In the genomic region with DNA sequence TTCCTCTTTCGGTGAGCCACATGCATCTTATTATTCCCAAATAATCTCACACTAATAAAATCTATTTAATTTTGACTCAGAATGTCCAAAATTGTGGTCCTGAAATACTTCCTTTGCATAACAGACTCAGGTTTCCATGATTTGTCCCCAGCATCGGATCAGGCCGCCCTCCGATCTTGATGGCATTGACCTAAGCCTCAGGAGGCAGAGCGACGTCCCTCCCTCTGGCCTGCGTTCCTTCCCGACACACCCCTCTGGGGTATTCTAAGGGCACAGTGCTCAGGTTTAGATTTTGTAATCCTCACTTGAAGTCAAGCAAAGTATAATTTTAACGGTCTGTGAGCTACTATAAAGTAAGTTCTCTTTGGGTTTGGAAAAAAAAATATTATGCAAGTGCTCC, we compare ENCODE assay signal across 30 cellular contexts.
"Had no signal": no experiment of that assay in that cellular context is flagged by ENCODE, and none has a peak within 500 bp of the region (broad histone marks: within the 10 kb centered on the region; RNA-seq: fewer than 3 reads in every experiment).

No MANE protein-coding gene starts in this region.

- H3K27ac ChIP-seq: ascending aorta, coronary artery, dorsolateral prefrontal cortex, esophagus muscularis mucosa, foreskin keratinocyte, gastrocnemius medialis, VCaP had no signal

- H3K4me3 Mint-ChIP-seq: activated CD4-positive, alpha-beta memory T cell treated with anti-CD3 and anti-CD28 coated beads, Interleukin-2, amount 10 ng/mL, durations not matched to agents 7 days and 5 days; activated CD4-positive, alpha-beta T cell treated with anti-CD3 and anti-CD28 coated beads, Interleukin-2, amount 10 ng/mL, durations not matched to agents 7 days and 5 days; activated naive CD4-positive, alpha-beta T cell treated with anti-CD3 and anti-CD28 coated beads, Interleukin-2, amount 10 ng/mL, durations not matched to agents 7 days and 5 days; activated naive CD8-positive, alpha-beta T cell treated with anti-CD3 and anti-CD28 coated beads, Interleukin-2, amount 10 ng/mL, durations not matched to agents 7 days and 5 days; activated T-cell treated with anti-CD3 and anti-CD28 coated beads, Interleukin-2, amount 50 U/mL, for 24 hours; activated T-cell treated with anti-CD3 and anti-CD28 coated beads, Interleukin-2, amount 50 U/mL, for 72 hours; brain; central memory CD8-positive, alpha-beta T cell; dendritic cell treated with granulocyte-macrophage colony-stimulating factor and Interleukin-4, amounts not matched to agents 40 ng/mL and 50 ng/mL, for 4 days; T-cell; T-helper 17 cell; T-helper 2 cell treated with Interferon-gamma antibody and Interleukin-4, amounts not matched to agents 5 μg/mL and 100 μg/mL, for 36 hours; WTC11 had no signal

- H3K4me3 ChIP-seq: ascending aorta, coronary artery, dorsolateral prefrontal cortex, esophagus muscularis mucosa, gastrocnemius medialis had no signal

- DNase-seq: activated CD4-positive, alpha-beta memory T cell treated with anti-CD3 and anti-CD28 coated beads, Interleukin-2, amount 10 ng/mL, durations not matched to agents 7 days and 5 days; activated CD4-positive, alpha-beta T cell treated with anti-CD3 and anti-CD28 coated beads for 1 hour; activated CD4-positive, alpha-beta T cell treated with anti-CD3 and anti-CD28 coated beads for 4 hours; activated CD4-positive, alpha-beta T cell treated with anti-CD3 and anti-CD28 coated beads, Interleukin-2, amount 10 ng/mL, durations not matched to agents 7 days and 5 days; activated CD4-positive, alpha-beta T cell treated with anti-CD3 and anti-CD28 coated beads, Interleukin-2, amount 50 U/mL, for 4 hours; activated CD8-positive, alpha-beta memory T cell treated with anti-CD3 and anti-CD28 coated beads, Interleukin-2, amount 50 U/mL, for 48 hours; activated gamma-delta T cell; activated naive CD4-positive, alpha-beta T cell; activated naive CD4-positive, alpha-beta T cell treated with anti-CD3 and anti-CD28 coated beads, Interleukin-2, amount 10 ng/mL, durations not matched to agents 7 days and 5 days; activated naive CD8-positive, alpha-beta T cell treated with anti-CD3 and anti-CD28 coated beads, Interleukin-2, amount 10 ng/mL, durations not matched to agents 7 days and 5 days; activated T-cell treated with anti-CD3 and anti-CD28 coated beads for 4 hours; activated T-cell treated with anti-CD3 and anti-CD28 coated beads, Interleukin-2, amount 50 U/mL, for 24 hours; activated T-cell treated with anti-CD3 and anti-CD28 coated beads, Interleukin-2, amount 50 U/mL, for 72 hours; dorsolateral prefrontal cortex; effector memory CD4-positive, alpha-beta T cell; erythroblast; foreskin keratinocyte; gastrocnemius medialis; T-cell; T-helper 17 cell had no signal

- H3K27me3 ChIP-seq: ascending aorta, esophagus muscularis mucosa, foreskin keratinocyte, gastrocnemius medialis had no signal

- H3K36me3 ChIP-seq: ascending aorta, esophagus muscularis mucosa, gastrocnemius medialis had no signal

- H3K9me3 ChIP-seq: ascending aorta, esophagus muscularis mucosa, gastrocnemius medialis had no signal

- H3K4me1 Mint-ChIP-seq: activated CD4-positive, alpha-beta memory T cell treated with anti-CD3 and anti-CD28 coated beads, Interleukin-2, amount 10 ng/mL, durations not matched to agents 7 days and 5 days; activated CD4-positive, alpha-beta T cell treated with anti-CD3 and anti-CD28 coated beads, Interleukin-2, amount 10 ng/mL, durations not matched to agents 7 days and 5 days; activated naive CD4-positive, alpha-beta T cell treated with anti-CD3 and anti-CD28 coated beads, Interleukin-2, amount 10 ng/mL, durations not matched to agents 7 days and 5 days; activated naive CD8-positive, alpha-beta T cell treated with anti-CD3 and anti-CD28 coated beads, Interleukin-2, amount 10 ng/mL, durations not matched to agents 7 days and 5 days; central memory CD8-positive, alpha-beta T cell; T-cell; T-helper 17 cell; WTC11 had no signal

- H3K36me3 Mint-ChIP-seq: activated naive CD4-positive, alpha-beta T cell treated with anti-CD3 and anti-CD28 coated beads, Interleukin-2, amount 10 ng/mL, durations not matched to agents 7 days and 5 days; activated naive CD8-positive, alpha-beta T cell treated with anti-CD3 and anti-CD28 coated beads, Interleukin-2, amount 10 ng/mL, durations not matched to agents 7 days and 5 days; brain; T-cell had no signal

- ATAC-seq: activated naive CD4-positive, alpha-beta T cell treated with anti-CD3 and anti-CD28 coated beads, Interleukin-2, amount 50 U/mL, for 72 hours; activated T-cell treated with anti-CD3 and anti-CD28 coated beads, Interleukin-2, amount 50 U/mL, for 72 hours; foreskin keratinocyte; gastrocnemius medialis; T-cell; T-helper 17 cell; WTC11 had no signal

- H3K27ac Mint-ChIP-seq: activated CD4-positive, alpha-beta memory T cell treated with anti-CD3 and anti-CD28 coated beads, Interleukin-2, amount 10 ng/mL, durations not matched to agents 7 days and 5 days; activated CD4-positive, alpha-beta T cell treated with anti-CD3 and anti-CD28 coated beads, Interleukin-2, amount 10 ng/mL, durations not matched to agents 7 days and 5 days; activated naive CD4-positive, alpha-beta T cell treated with anti-CD3 and anti-CD28 coated beads, Interleukin-2, amount 10 ng/mL, durations not matched to agents 7 days and 5 days; activated naive CD4-positive, alpha-beta T cell treated with anti-CD3 and anti-CD28 coated beads, Interleukin-2, amount 50 U/mL, for 72 hours; activated naive CD8-positive, alpha-beta T cell treated with anti-CD3 and anti-CD28 coated beads, Interleukin-2, amount 10 ng/mL, durations not matched to agents 7 days and 5 days; activated T-cell treated with anti-CD3 and anti-CD28 coated beads, Interleukin-2, amount 50 U/mL, for 24 hours; activated T-cell treated with anti-CD3 and anti-CD28 coated beads, Interleukin-2, amount 50 U/mL, for 72 hours; brain; dendritic cell treated with granulocyte-macrophage colony-stimulating factor and Interleukin-4, amounts not matched to agents 40 ng/mL and 50 ng/mL, for 4 days; T-cell; T-helper 17 cell; T-helper 2 cell treated with Interferon-gamma antibody and Interleukin-4, amounts not matched to agents 5 μg/mL and 100 μg/mL, for 36 hours; WTC11 had no signal

- H3K4me1 ChIP-seq: ascending aorta, esophagus muscularis mucosa, foreskin keratinocyte, gastrocnemius medialis had no signal

- H3K27me3 Mint-ChIP-seq: activated CD4-positive, alpha-beta memory T cell treated with anti-CD3 and anti-CD28 coated beads, Interleukin-2, amount 10 ng/mL, durations not matched to agents 7 days and 5 days; activated CD4-positive, alpha-beta T cell treated with anti-CD3 and anti-CD28 coated beads, Interleukin-2, amount 10 ng/mL, durations not matched to agents 7 days and 5 days; activated naive CD4-positive, alpha-beta T cell treated with anti-CD3 and anti-CD28 coated beads, Interleukin-2, amount 10 ng/mL, durations not matched to agents 7 days and 5 days; activated naive CD8-positive, alpha-beta T cell treated with anti-CD3 and anti-CD28 coated beads, Interleukin-2, amount 10 ng/mL, durations not matched to agents 7 days and 5 days; central memory CD8-positive, alpha-beta T cell; dendritic cell treated with granulocyte-macrophage colony-stimulating factor and Interleukin-4, amounts not matched to agents 40 ng/mL and 50 ng/mL, for 4 days; T-cell; T-helper 17 cell had no signal
